ENCODE assay signal across 8 cellular contexts in the genomic region with DNA sequence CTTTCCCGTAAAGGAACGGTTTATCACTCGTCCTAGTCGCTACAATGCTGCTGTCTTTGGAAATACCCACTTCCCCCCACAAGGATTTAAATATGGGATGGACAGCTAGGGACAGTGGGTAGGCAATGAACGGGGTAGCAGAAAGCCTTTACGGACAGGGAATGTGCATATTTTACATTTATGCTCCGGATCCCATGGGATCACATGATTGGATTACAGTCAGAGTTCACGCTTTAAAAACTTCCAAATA. TPM values are rescaled to one million over a fixed set of nuclear protein-coding genes. Genes with fewer than 3 reads are reported as not detected.
DNase-seq lines count a peak whose midpoint lies in the region; ATAC-seq, FAIRE-seq and TF ChIP-seq lines count a peak whose summit lies in the region.

No MANE protein-coding gene starts in this region.

- no peak for TF ChIP-seq CTCF in astrocyte (IDR thresholded peaks at IDR 0.05; ENCODE audit: insufficient read depth, low read depth, low read length)
- no peak for TF ChIP-seq CTCF in lower leg skin (IDR thresholded peaks at IDR 0.05)
- TF ChIP-seq CTCF in transverse colon (IDR thresholded peaks at IDR 0.05) = no peak

- H3K4me1 Mint-ChIP-seq in activated T-cell treated with anti-CD3 and anti-CD28 coated beads, Interleukin-2, amount 50 U/mL, for 72 hours (ENCODE audit: low read depth) = peaks cover 48% of the 10 kb centered on the region
- H3K4me1 Mint-ChIP-seq in astrocyte (ENCODE audit: low read depth, unreplicated experiment) = peaks cover 12% of the 10 kb centered on the region

- peak overlapping the region; percentile 89 for H3K27ac ChIP-seq in astrocyte (ENCODE audit: low read depth, low read length)
- H3K27ac ChIP-seq in transverse colon = peak overlapping the region; percentile 96 to 99 (median 99)

- H3K27me3 Mint-ChIP-seq in activated T-cell treated with anti-CD3 and anti-CD28 coated beads, Interleukin-2, amount 50 U/mL, for 72 hours (ENCODE audit: low read depth) = no peaks in the 10 kb centered on the region
- H3K27me3 Mint-ChIP-seq in astrocyte (ENCODE audit: low read depth, unreplicated experiment) = no peaks in the 10 kb centered on the region

- no peak for ATAC-seq in activated T-cell treated with anti-CD3 and anti-CD28 coated beads, Interleukin-2, amount 50 U/mL, for 72 hours (replicated peaks in 1 of 2)

- peak overlapping the region; percentile 95 to 100 for H3K4me3 Mint-ChIP-seq in activated T-cell treated with anti-CD3 and anti-CD28 coated beads, Interleukin-2, amount 50 U/mL, for 72 hours
- H3K4me3 Mint-ChIP-seq in astrocyte (ENCODE audit: unreplicated experiment) = peak overlapping the region; percentile 89

- H2AFZ ChIP-seq in astrocyte (ENCODE audit: low read depth, low read length) = no peak overlapping the region

- H3K27me3 ChIP-seq in astrocyte (ENCODE audit: insufficient read depth, low read length) = no peaks in the 10 kb centered on the region
- no peaks in the 10 kb centered on the region for H3K27me3 ChIP-seq in transverse colon

- intact Hi-C loops in lower leg skin (cut with DNase I; ENCODE audit: low total_unique reads) (no loop called here), transverse colon (cut with DNase I; ENCODE audit: low total_unique reads) (no loop called here)

- H3K4me3 ChIP-seq in astrocyte (ENCODE audit: insufficient read depth, low read depth, low read length) (peak overlapping the region; percentile 70), lower leg skin (ENCODE audit: low read depth, poor library complexity, severe bottlenecking) (peak overlapping the region; percentile 85), transverse colon (peak overlapping the region; percentile 76 to 93 (median 80))

- peak overlapping the region; percentile 96 for H3K27ac Mint-ChIP-seq in activated T-cell treated with anti-CD3 and anti-CD28 coated beads, Interleukin-2, amount 50 U/mL, for 72 hours
- peak overlapping the region; percentile 86 for H3K27ac Mint-ChIP-seq in astrocyte (ENCODE audit: unreplicated experiment)

- peaks cover 8% of the 10 kb centered on the region for H4K20me1 ChIP-seq in astrocyte (ENCODE audit: insufficient read depth, low read length)

- WGBS in lower leg skin, 2 donors = 2 to 4% methylated on average over 8 of the region's 8 CpGs
- 0 to 2% methylated on average over 8 of the region's 8 CpGs for WGBS in transverse colon (ENCODE audit: low coverage in 1 of 2), 2 donors

- TF ChIP-seq POLR2A in lower leg skin (IDR thresholded peaks at IDR 0.05) = no peak
- no peak for TF ChIP-seq POLR2A in transverse colon (IDR thresholded peaks at IDR 0.05)

- H3K36me3 Mint-ChIP-seq in activated T-cell treated with anti-CD3 and anti-CD28 coated beads, Interleukin-2, amount 50 U/mL, for 72 hours (ENCODE audit: insufficient read depth in 2 of 2) = peaks cover 31 to 52% of the 10 kb centered on the region in 2 donors
- peaks cover 8% of the 10 kb centered on the region for H3K36me3 Mint-ChIP-seq in astrocyte (ENCODE audit: low read depth, unreplicated experiment)

- no peak for TF ChIP-seq EP300 in transverse colon (IDR thresholded peaks at IDR 0.05; ENCODE audit: low read depth)

- no peaks in the 10 kb centered on the region for H3K9me3 Mint-ChIP-seq in activated T-cell treated with anti-CD3 and anti-CD28 coated beads, Interleukin-2, amount 50 U/mL, for 72 hours
- H3K9me3 Mint-ChIP-seq in astrocyte (ENCODE audit: unreplicated experiment) = peaks cover 2% of the 10 kb centered on the region

- no peak for FAIRE-seq in astrocyte (lab: Jason Lieb, UNC)

- H3K4me1 ChIP-seq in astrocyte (ENCODE audit: insufficient read depth, low read length) (peaks cover 17% of the 10 kb centered on the region), transverse colon (peaks cover 0 to 29% (median 24%) of the 10 kb centered on the region in 4 donors)

- in situ Hi-C loops in transverse colon (cut with MboI; ENCODE audit: low pct_ligation_motif_present in 1 of 4, low pct_unique_long_range_greater_than_20kb in 1 of 4, low sequenced_read_pairs in 3 of 4) = no loop called here

- H3K9me3 ChIP-seq in astrocyte (ENCODE audit: insufficient read depth, low read depth, low read length) = peaks cover 3% of the 10 kb centered on the region
- no peaks in the 10 kb centered on the region for H3K9me3 ChIP-seq in transverse colon

- DNase-seq in activated T-cell treated with anti-CD3 and anti-CD28 coated beads, Interleukin-2, amount 50 U/mL, for 72 hours = no peak
- no peak for DNase-seq in activated T-cell treated with anti-CD3 and anti-CD28 coated beads for 4 hours
- no peak for DNase-seq in astrocyte (ENCODE audit: low read depth)
- no peak for DNase-seq in lower leg skin (ENCODE audit: low spot score in 2 of 2)
- DNase-seq in transverse colon = no peak
- no peak for DNase-seq in iPS-NIHi7 (ENCODE audit: extremely low spot score)
- DNase-seq in HuH-7.5 (ENCODE audit: low spot score) = no peak
- DNase-seq in stimulated activated CD4-positive, alpha-beta T cell treated with anti-CD3 and anti-CD28 coated beads, Interleukin-2, amount 100 ng/mL, for 24 hours = no peak

- peak overlapping the region; percentile 90 for H3K9ac ChIP-seq in astrocyte (ENCODE audit: low read length)

- peak overlapping the region; percentile 88 for H3K4me2 ChIP-seq in astrocyte (ENCODE audit: low read length)

- H3K36me3 ChIP-seq in astrocyte (ENCODE audit: insufficient read depth, low read length) (peaks cover 12% of the 10 kb centered on the region), transverse colon (peaks cover 0 to 11% (median 2%) of the 10 kb centered on the region in 4 donors)

- H3K79me2 ChIP-seq in astrocyte (ENCODE audit: insufficient read depth, low read length) = peaks cover 50% of the 10 kb centered on the region

RNA-seq across cellular contexts. Expression of a gene that starts 1.2 kb away (rescaled TPM):
- 10 to 100 TPM; 70.1 to 77.0 TPM for total RNA-seq in activated T-cell treated with anti-CD3 and anti-CD28 coated beads, Interleukin-2, amount 50 U/mL, for 72 hours
- total RNA-seq in astrocyte (46.9 and 48.9 TPM in 2 replicates), lower leg skin (10 to 100 TPM; 23.2 to 41.5 (median 32.6) TPM), transverse colon (10 to 100 TPM; 18.9 to 90.9 (median 30.5) TPM)
